Comparison of ENCODE assay signal across 13 cellular contexts in the genomic region with DNA sequence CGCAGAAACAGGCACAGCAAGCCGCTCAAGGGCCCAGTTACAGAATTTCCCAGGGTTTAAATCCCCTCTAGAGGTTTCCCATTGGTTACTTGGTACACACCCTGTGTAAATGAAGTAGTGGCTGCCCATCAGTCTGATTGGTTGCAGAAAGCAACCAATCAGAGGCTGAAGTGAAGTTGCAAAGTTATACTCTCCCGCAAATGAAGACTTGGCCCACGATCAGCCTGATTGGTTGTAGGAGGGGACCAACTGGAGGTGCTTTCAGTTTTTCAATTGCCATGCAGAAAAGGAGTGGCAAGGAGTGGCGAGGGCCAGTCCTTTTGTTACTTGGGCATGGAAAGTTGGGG.
DNase-seq lines count a peak whose midpoint lies in the region; FAIRE-seq and TF ChIP-seq lines count a peak whose summit lies in the region.
"Had no signal": no experiment of that assay in that cellular context is flagged by ENCODE, and none has a peak within 500 bp of the region (broad histone marks: within the 10 kb centered on the region; RNA-seq: fewer than 3 reads in every experiment).

No MANE protein-coding gene starts in this region.

- no peak overlapping the region for H3K4ac ChIP-seq in H1 (replicated peaks; ENCODE audit: insufficient read length, low read depth, low read length)

- H3K36me3 Mint-ChIP-seq in activated T-helper 2 cell treated with anti-CD3 and anti-CD28 coated beads, Interferon-gamma antibody, Interleukin-2, Interleukin-4, amounts not matched to agents 10 μg/mL and 5 μg/mL and 100 μg/mL, durations not matched to agents 14 hours and 24 hours and 36 hours (ENCODE audit: low read depth) = no peaks in the 10 kb centered on the region
- no peaks in the 10 kb centered on the region for H3K36me3 Mint-ChIP-seq in Caco-2 (ENCODE audit: insufficient read depth, unreplicated experiment)

- no peak overlapping the region for H3K56ac ChIP-seq in H1 (replicated peaks; ENCODE audit: insufficient read length, low read depth, low read length)

- H3K4me2 ChIP-seq in H1 (ENCODE audit: insufficient read depth in 1 of 2, low read depth in 2 of 2, low read length in 2 of 2) = 0 out of 4 replicates have a peak overlapping the region, but pooled peaks of 1 of the 2 experiments have one; percentile 22

- no peak overlapping the region for H4K91ac ChIP-seq in H1 (replicated peaks; ENCODE audit: insufficient read length, low read length)

- TF ChIP-seq CTCF in H1 (IDR thresholded peaks at IDR 0.05; ENCODE audit: control extremely low read depth in 1 of 3, insufficient read depth in 1 of 3, low read depth in 1 of 3, low read length in 3 of 3) (no peak), Caco-2 (IDR thresholded peaks at IDR 0.05; ENCODE audit: insufficient read depth in 1 of 2, low read depth in 1 of 2, low read length in 1 of 2, severe bottlenecking in 1 of 2, unreplicated experiment in 1 of 2) (no peak)

- H3K36me3 ChIP-seq in H1 (ENCODE audit: control insufficient read depth in 2 of 4, insufficient read depth in 4 of 4, low read length in 3 of 4) (no peaks in the 10 kb centered on the region), small intestine (ENCODE audit: control insufficient read depth in 2 of 2, insufficient read depth in 2 of 2, low read length in 2 of 2) (no peaks in the 10 kb centered on the region), Caco-2 (ENCODE audit: control insufficient read depth, insufficient read depth, low read length) (no peaks in the 10 kb centered on the region)

- 0 out of 2 replicates have a peak overlapping the region, but pooled peaks have one; percentile 0 for H2BK15ac ChIP-seq in H1 (ENCODE audit: low read length)

- H2AK5ac ChIP-seq in H1 (ENCODE audit: low read depth, low read length) = no peak overlapping the region

- H3K9me3 ChIP-seq in H1 (ENCODE audit: insufficient read depth in 2 of 2, low read depth in 1 of 2, low read length in 1 of 2) = no peaks in the 10 kb centered on the region
- H3K9me3 ChIP-seq in small intestine (ENCODE audit: control insufficient read depth, low read depth) = no peaks in the 10 kb centered on the region
- peaks cover 6% of the 10 kb centered on the region for H3K9me3 ChIP-seq in Caco-2

- H3K4me1 Mint-ChIP-seq in activated T-helper 2 cell treated with anti-CD3 and anti-CD28 coated beads, Interferon-gamma antibody, Interleukin-2, Interleukin-4, amounts not matched to agents 10 μg/mL and 5 μg/mL and 100 μg/mL, durations not matched to agents 14 hours and 24 hours and 36 hours (ENCODE audit: low read depth) = no peaks in the 10 kb centered on the region
- H3K4me1 Mint-ChIP-seq in Caco-2 (ENCODE audit: low read depth, unreplicated experiment) = no peaks in the 10 kb centered on the region

- H4K20me1 ChIP-seq in H1 (replicated peaks in 1 of 2; ENCODE audit: control insufficient read depth in 1 of 2, insufficient read depth in 2 of 2, low read length in 2 of 2) = no peaks in the 10 kb centered on the region

- in situ Hi-C loops in Caki2 (cut with HindIII; ENCODE audit: low pct_unique_long_range_greater_than_20kb, low sequenced_read_pairs) = no loop called here

- TF ChIP-seq RAD21 in H1 (IDR thresholded peaks at IDR 0.05 in 1 of 2, conservative IDR thresholded peaks at IDR 0.05 in 1 of 2; ENCODE audit: low read depth in 2 of 2, low read length in 2 of 2) = no peak

- H3K79me1 ChIP-seq in H1 (ENCODE audit: low read depth, low read length) = no peaks in the 10 kb centered on the region

- H3K27me3 Mint-ChIP-seq in activated T-helper 2 cell treated with anti-CD3 and anti-CD28 coated beads, Interferon-gamma antibody, Interleukin-2, Interleukin-4, amounts not matched to agents 10 μg/mL and 5 μg/mL and 100 μg/mL, durations not matched to agents 14 hours and 24 hours and 36 hours (ENCODE audit: low read depth) = no peaks in the 10 kb centered on the region
- no peaks in the 10 kb centered on the region for H3K27me3 Mint-ChIP-seq in Caco-2 (ENCODE audit: insufficient read depth, unreplicated experiment)

- 0 out of 2 replicates have a peak overlapping the region, but pooled peaks have one; percentile 1 for H2BK5ac ChIP-seq in H1 (ENCODE audit: low read depth, low read length)

- H3K4me3 ChIP-seq in H1 (ENCODE audit: extremely low read depth in 1 of 4, insufficient read depth in 2 of 4, low read depth in 3 of 4, low read length in 4 of 4) = no peak overlapping the region
- H3K4me3 ChIP-seq in small intestine (ENCODE audit: low read depth in 1 of 2, low read length in 2 of 2) = no peak overlapping the region
- no peak overlapping the region for H3K4me3 ChIP-seq in Caco-2 (ENCODE audit: low read depth, low read length)
- H3K4me3 ChIP-seq: K562 had no signal

- POLR2A ChIA-PET in H1 (lab: Charles Lee; ENCODE audit: partially characterized antibody) (no interaction called here), Caco-2 (lab: Charles Lee) (no interaction called here)

- H4K8ac ChIP-seq in H1 (ENCODE audit: extremely low read depth, insufficient read depth, low read length) = no peak overlapping the region

- no peak overlapping the region for H3K9ac ChIP-seq in H1 (replicated peaks in 1 of 4; ENCODE audit: extremely low read depth in 1 of 4, low read depth in 3 of 4, low read length in 3 of 4)

- no peaks in the 10 kb centered on the region for H3K23me2 ChIP-seq in H1 (ENCODE audit: low read depth, low read length)

- H3K27ac ChIP-seq in H1 (ENCODE audit: low read depth, low read length) (no peak overlapping the region), small intestine (ENCODE audit: low read depth in 1 of 2, low read length in 1 of 2) (no peak overlapping the region)
- H3K27ac ChIP-seq: C4-2B had no signal

- H3K27me3 ChIP-seq in H1 (replicated peaks in 1 of 4; ENCODE audit: control insufficient read depth in 3 of 4, extremely low read depth in 1 of 4, insufficient read depth in 3 of 4, low read length in 3 of 4) (no peaks in the 10 kb centered on the region; a peak in 1 of 7 replicates), small intestine (ENCODE audit: control insufficient read depth in 2 of 2, insufficient read depth in 2 of 2, low read length in 2 of 2) (no peaks in the 10 kb centered on the region), Caco-2 (replicated peaks; ENCODE audit: control insufficient read depth, insufficient read depth, low read length) (no peaks in the 10 kb centered on the region)

- no TSS peak for BruUV-seq in Caco-2 (replicated peaks; lab: Mats Ljungman, UMichigan)

- intact Hi-C loops in activated T-helper 2 cell treated with anti-CD3 and anti-CD28 coated beads, Interferon-gamma antibody, Interleukin-2, Interleukin-4, amounts not matched to agents 10 μg/mL and 5 μg/mL and 100 μg/mL, durations not matched to agents 14 hours and 24 hours and 36 hours (cut with micrococcal nuclease) = no loop called here
- intact Hi-C loops in Caco-2 (cut with micrococcal nuclease; ENCODE audit: unreplicated experiment) = no loop called here

- TF ChIP-seq EP300 in H1 (IDR thresholded peaks at IDR 0.05; ENCODE audit: borderline replicate concordance in 1 of 2, low read depth in 2 of 2, low read length in 2 of 2) = no peak

- peaks cover 3 to 9% (median 7%) of the 10 kb centered on the region in 4 experiments; a peak in 5 of 7 replicates for H3K4me1 ChIP-seq in H1 (replicated peaks in 1 of 4; ENCODE audit: control insufficient read depth in 3 of 4, insufficient read depth in 4 of 4, low read length in 3 of 4)
- no peaks in the 10 kb centered on the region for H3K4me1 ChIP-seq in small intestine (ENCODE audit: control insufficient read depth in 2 of 2, insufficient read depth in 1 of 2, low read depth in 1 of 2, low read length in 1 of 2)
- H3K4me1 ChIP-seq in Caco-2 = no peaks in the 10 kb centered on the region

- no peak for TF ChIP-seq POLR2A in H1 (IDR thresholded peaks at IDR 0.05; ENCODE audit: control extremely low read depth in 1 of 2, low read depth in 2 of 2, low read length in 2 of 2)

- no peak overlapping the region for H3K4me3 Mint-ChIP-seq in activated T-helper 2 cell treated with anti-CD3 and anti-CD28 coated beads, Interferon-gamma antibody, Interleukin-2, Interleukin-4, amounts not matched to agents 10 μg/mL and 5 μg/mL and 100 μg/mL, durations not matched to agents 14 hours and 24 hours and 36 hours (ENCODE audit: low read depth)
- no peak overlapping the region for H3K4me3 Mint-ChIP-seq in Caco-2 (ENCODE audit: unreplicated experiment)

- H3K23ac ChIP-seq in H1 (ENCODE audit: insufficient read length) = no peak overlapping the region

- WGBS in H1 (ENCODE audit: extremely low coverage in 1 of 2, insufficient coverage in 1 of 2, insufficient read length in 1 of 2, insufficient replicate concordance in 2 of 2, low coverage in 1 of 2, low lambda C conversion rate in 2 of 2, missing lambda C conversion rate in 1 of 2), 2 experiments = 97% methylated on average over 5 of the region's 5 CpGs; no CpG with 5 or more reads in 1 of the 2 experiments
- WGBS in small intestine, 3 donors = 19 to 71% (median 37%) methylated on average over 5 of the region's 5 CpGs

- H2BK20ac ChIP-seq in H1 (ENCODE audit: low read length) = 0 out of 2 replicates have a peak overlapping the region, but pooled peaks have one; percentile 2

- H3K18ac ChIP-seq in H1 (ENCODE audit: extremely low read depth, low read length) = peak overlapping the region; percentile 38; the same call in 1 of the 2 replicates

- H4K5ac ChIP-seq in H1 (ENCODE audit: insufficient read length, low read depth, low read length) = no peak overlapping the region

- no peak overlapping the region for H3K14ac ChIP-seq in H1 (ENCODE audit: insufficient read length)

- no peak overlapping the region for H2AFZ ChIP-seq in H1 (ENCODE audit: low read length)

- CTCF ChIA-PET in H1 (lab: Charles Lee; ENCODE audit: partially characterized antibody) (no interaction called here), Caco-2 (lab: Charles Lee) (no interaction called here)

- peak; percentile 92 for DNase-seq in Caki2 (ENCODE audit: low read depth)
- peak; percentile 90 for DNase-seq in NCI-H510A treated with DMSO at 0.1 percent for 48 hours (lab: John Stamatoyannopoulos, UW)
- no peak for DNase-seq in H1 (ENCODE audit: low read depth in 1 of 2, low spot score in 2 of 2)
- peak; percentile 74 for DNase-seq in small intestine
- DNase-seq in activated T-helper 2 cell treated with anti-CD3 and anti-CD28 coated beads, Interferon-gamma antibody, Interleukin-2, Interleukin-4, amounts not matched to agents 10 μg/mL and 5 μg/mL and 100 μg/mL, durations not matched to agents 14 hours and 24 hours and 36 hours (ENCODE audit: low spot score) = no peak
- DNase-seq in NCI-H774 (lab: John Stamatoyannopoulos, UW) = no peak
- DNase-seq in Caco-2 = no peak
- DNase-seq: AML-193, NCI-H1694 treated with DMSO at 0.1 percent for 48 hours, SW 1271 had no signal

- no peaks in the 10 kb centered on the region for H3K79me2 ChIP-seq in H1 (ENCODE audit: control insufficient read depth in 1 of 2, insufficient read depth in 2 of 2, low read length in 2 of 2)

- H3K9me3 Mint-ChIP-seq in activated T-helper 2 cell treated with anti-CD3 and anti-CD28 coated beads, Interferon-gamma antibody, Interleukin-2, Interleukin-4, amounts not matched to agents 10 μg/mL and 5 μg/mL and 100 μg/mL, durations not matched to agents 14 hours and 24 hours and 36 hours = peaks cover 42% of the 10 kb centered on the region
- H3K9me3 Mint-ChIP-seq in Caco-2 (ENCODE audit: unreplicated experiment) = no peaks in the 10 kb centered on the region

- no peak overlapping the region for H2BK12ac ChIP-seq in H1 (ENCODE audit: low read depth, low read length)

- no peak overlapping the region for H3K27ac Mint-ChIP-seq in activated T-helper 2 cell treated with anti-CD3 and anti-CD28 coated beads, Interferon-gamma antibody, Interleukin-2, Interleukin-4, amounts not matched to agents 10 μg/mL and 5 μg/mL and 100 μg/mL, durations not matched to agents 14 hours and 24 hours and 36 hours
- no peak overlapping the region for H3K27ac Mint-ChIP-seq in Caco-2 (ENCODE audit: unreplicated experiment)

- FAIRE-seq in H1 (lab: Jason Lieb, UNC) (peak; percentile 79), small intestine (lab: Jason Lieb, UNC) (no peak)
- FAIRE-seq: H54, K562 had no signal

- no peak overlapping the region for H2BK120ac ChIP-seq in H1 (replicated peaks; ENCODE audit: low read depth, low read length)

Comparison
In these comparisons a context has a peak if more than half of its experiments do, and no peak if none do; other contexts are left out.
1. DNase-seq: peak in Caki2 (single experiment), NCI-H510A treated with DMSO at 0.1 percent for 48 hours (single experiment) and small intestine (single experiment); none in H1 (0 of 2), activated T-helper 2 cell treated with anti-CD3 and anti-CD28 coated beads, Interferon-gamma antibody, Interleukin-2, Interleukin-4, amounts not matched to agents 10 μg/mL and 5 μg/mL and 100 μg/mL, durations not matched to agents 14 hours and 24 hours and 36 hours (single experiment), NCI-H774 (single experiment) and Caco-2 (0 of 2).